18 cellular contexts compared by ENCODE assay signal in genomic region chr15:45184562-45185041, GRCh38. TPM values are rescaled to one million over a fixed set of nuclear protein-coding genes. Genes with fewer than 3 reads are reported as not detected.
DNase-seq lines count a peak whose midpoint lies in the region; ATAC-seq and TF ChIP-seq lines count a peak whose summit lies in the region.
"Had no signal": no experiment of that assay in that cellular context is flagged by ENCODE, and none has a peak within 500 bp of the region (broad histone marks: within the 10 kb centered on the region; RNA-seq: fewer than 3 reads in every experiment).

No MANE protein-coding gene starts in this region.

- H3K36me3 Mint-ChIP-seq in neural progenitor cell = peaks cover 28% of the 10 kb centered on the region
- H3K36me3 Mint-ChIP-seq: memory B cell had no signal

- H3K9me3 ChIP-seq in BLaER1 (no peaks in the 10 kb centered on the region), Loucy (ENCODE audit: insufficient read depth, low read depth, low read length) (no peaks in the 10 kb centered on the region), neural progenitor cell (ENCODE audit: low read depth) (no peaks in the 10 kb centered on the region), suprapubic skin (no peaks in the 10 kb centered on the region)
- H3K9me3 ChIP-seq: Caco-2 had no signal

- H3K9me2 ChIP-seq in Loucy (replicated peaks; ENCODE audit: low read depth, low read length) = no peaks in the 10 kb centered on the region

- H3K36me3 ChIP-seq in BLaER1 (peaks cover 20% of the 10 kb centered on the region), Loucy (ENCODE audit: insufficient read depth, low read length) (no peaks in the 10 kb centered on the region), neural progenitor cell (no peaks in the 10 kb centered on the region), suprapubic skin (no peaks in the 10 kb centered on the region)

- peaks cover 4% of the 10 kb centered on the region for H3K9me3 Mint-ChIP-seq in neural progenitor cell
- H3K9me3 Mint-ChIP-seq: memory B cell had no signal

- H3K27ac ChIP-seq in BLaER1 (peak overlapping the region; percentile 51), neural progenitor cell (no peak overlapping the region), suprapubic skin (no peak overlapping the region)

- H3K4me1 ChIP-seq in BLaER1 = peaks cover 81% of the 10 kb centered on the region
- peaks cover 77% of the 10 kb centered on the region for H3K4me1 ChIP-seq in Loucy (ENCODE audit: insufficient read depth, low read length, poor library complexity, severe bottlenecking)
- H3K4me1 ChIP-seq in neural progenitor cell = peaks cover 44% of the 10 kb centered on the region
- H3K4me1 ChIP-seq in suprapubic skin = peaks cover 52% of the 10 kb centered on the region

- no peaks in the 10 kb centered on the region for H3K27me3 ChIP-seq in BLaER1
- no peaks in the 10 kb centered on the region for H3K27me3 ChIP-seq in Loucy (ENCODE audit: insufficient read depth, low read length, poor library complexity, severe bottlenecking)
- peaks cover 16% of the 10 kb centered on the region for H3K27me3 ChIP-seq in neural progenitor cell
- H3K27me3 ChIP-seq in suprapubic skin = no peaks in the 10 kb centered on the region

- H3K27ac Mint-ChIP-seq in neural progenitor cell = no peak overlapping the region
- H3K27ac Mint-ChIP-seq: memory B cell had no signal

- H3K27me3 Mint-ChIP-seq in neural progenitor cell (ENCODE audit: insufficient read depth, low read depth) = peaks cover 12% of the 10 kb centered on the region
- H3K27me3 Mint-ChIP-seq: memory B cell had no signal

- H3K4me3 Mint-ChIP-seq in neural progenitor cell = peak overlapping the region; percentile 26
- H3K4me3 Mint-ChIP-seq: memory B cell had no signal

- H3K4me2 ChIP-seq in BLaER1 = peak overlapping the region; percentile 100
- H3K4me2 ChIP-seq in Loucy (ENCODE audit: low read depth, low read length, poor library complexity, severe bottlenecking) = peak overlapping the region; percentile 99
- H3K4me2 ChIP-seq in neural progenitor cell = peak overlapping the region; percentile 87

- H3F3A ChIP-seq in Loucy (ENCODE audit: low read depth) (peaks cover 4% of the 10 kb centered on the region; the same call in 1 of the 2 replicates), neural progenitor cell (ENCODE audit: low read depth) (peaks cover 9% of the 10 kb centered on the region)

- no peak overlapping the region for H3K4me3 ChIP-seq in BLaER1
- peak overlapping the region; percentile 88 for H3K4me3 ChIP-seq in Loucy (ENCODE audit: low read length, poor library complexity, severe bottlenecking)
- no peak overlapping the region for H3K4me3 ChIP-seq in neural progenitor cell
- H3K4me3 ChIP-seq in suprapubic skin = no peak overlapping the region

- H3K79me2 ChIP-seq in Loucy (ENCODE audit: insufficient read depth, low read length) = peaks cover 84% of the 10 kb centered on the region
- H3K79me2 ChIP-seq in neural progenitor cell (ENCODE audit: low read depth) = peaks cover 79% of the 10 kb centered on the region

- no peak for ATAC-seq in HG02870 (IDR thresholded peaks at IDR 0.05; ENCODE audit: unreplicated experiment)
- ATAC-seq in GM21423 (IDR thresholded peaks at IDR 0.05; ENCODE audit: unreplicated experiment) = no peak
- ATAC-seq: sciatic nerve had no signal

- H3K4me1 Mint-ChIP-seq in neural progenitor cell = peaks cover 55% of the 10 kb centered on the region

- no peak for TF ChIP-seq POLR2A in suprapubic skin (IDR thresholded peaks at IDR 0.05)

- peak; percentile 95 for DNase-seq in cerebellar cortex (ENCODE audit: low spot score)
- DNase-seq in neural progenitor cell (ENCODE audit: low spot score) = no peak
- DNase-seq in suprapubic skin (ENCODE audit: low spot score in 2 of 2) = no peak
- DNase-seq in activated naive CD4-positive, alpha-beta T cell treated with Interleukin-2 at 50 U/mL for 16 hours = no peak
- DNase-seq: Caco-2, hypothalamus, MM.1S, NCI-H187 treated with DMSO at 0.1 percent for 48 hours, NCI-H510A, RPMI8226 had no signal

- peaks cover 75% of the 10 kb centered on the region for H4K20me1 ChIP-seq in BLaER1
- peaks cover 28% of the 10 kb centered on the region for H4K20me1 ChIP-seq in Loucy (ENCODE audit: insufficient read depth, low read length, poor library complexity, severe bottlenecking)
- H4K20me1 ChIP-seq in neural progenitor cell (ENCODE audit: low read depth) = peaks cover 75% of the 10 kb centered on the region

- WGBS in suprapubic skin = 74% methylated on average over 9 of the region's 9 CpGs

- peak overlapping the region; percentile 95 for H3K9ac ChIP-seq in BLaER1
- peak overlapping the region; percentile 80 for H3K9ac ChIP-seq in Loucy (ENCODE audit: low read depth, low read length, poor library complexity, severe bottlenecking)
- no peak overlapping the region for H3K9ac ChIP-seq in neural progenitor cell

- H2AFZ ChIP-seq in Loucy (ENCODE audit: low read length) (no peak overlapping the region), neural progenitor cell (replicated peaks) (no peak overlapping the region)

- TF ChIP-seq EP300 in suprapubic skin (IDR thresholded peaks at IDR 0.05) = no peak

- TF ChIP-seq CTCF in Loucy (conservative IDR thresholded peaks at IDR 0.05; ENCODE audit: low read length) = no peak
- no peak for TF ChIP-seq CTCF in neural progenitor cell (IDR thresholded peaks at IDR 0.05)
- TF ChIP-seq CTCF in suprapubic skin (IDR thresholded peaks at IDR 0.05) = no peak

RNA-seq across cellular contexts. Expression of gene SHF, which starts 3.2 kb away (rescaled TPM):
- 32.2 and 53.7 TPM in 2 replicates for total RNA-seq in neural progenitor cell (ENCODE audit: low replicate concordance)
- total RNA-seq in suprapubic skin = 10 to 100 TPM in 2 of 4 donors, 1 to 10 TPM in 2; 5.4 to 11.9 (median 8.6) TPM

RNA-seq across cellular contexts. Expression of gene DUOX1, which starts 54.8 kb away (rescaled TPM):
- total RNA-seq in neural progenitor cell (ENCODE audit: low replicate concordance) (0.09 and 0.30 TPM in 2 replicates), suprapubic skin (100 to 1,000 TPM in 3 of 4 donors, 10 to 100 TPM in 1; 87.2 to 246 (median 165) TPM)

RNA-seq across cellular contexts. Expression of gene DUOXA1, which starts 54.9 kb away (rescaled TPM):
- total RNA-seq in neural progenitor cell (ENCODE audit: low replicate concordance) (not detected in 2 replicates), suprapubic skin (100 to 1,000 TPM in 1 of 4 donors, 10 to 100 TPM in 3; 65.6 to 178 (median 89.6) TPM)
- total RNA-seq: activated CD8-positive, alpha-beta memory T cell treated with anti-CD3 and anti-CD28 coated beads for 36 hours; Caco-2; kidney epithelial cell had no signal

Comparison
In these comparisons a context has a peak if more than half of its experiments do, and no peak if none do; other contexts are left out.
1. RNA of gene DUOX1, which starts 54.8 kb away (total RNA-seq): 87.2 to 246 TPM in suprapubic skin; 0.09 to 0.30 TPM in neural progenitor cell; every median in the first group is over 10 times any median in the second.
2. RNA of gene DUOXA1, which starts 54.9 kb away (total RNA-seq): 65.6 to 178 TPM in suprapubic skin; not detected in neural progenitor cell; every median in the first group is over 10 times any median in the second.
3. Peak in every context shown above with its lines, with median percentiles within 50 percentile points of each other: H3K4me2 ChIP-seq.